Comparison of ENCODE assay signal across 16 cellular contexts in the genomic region with DNA sequence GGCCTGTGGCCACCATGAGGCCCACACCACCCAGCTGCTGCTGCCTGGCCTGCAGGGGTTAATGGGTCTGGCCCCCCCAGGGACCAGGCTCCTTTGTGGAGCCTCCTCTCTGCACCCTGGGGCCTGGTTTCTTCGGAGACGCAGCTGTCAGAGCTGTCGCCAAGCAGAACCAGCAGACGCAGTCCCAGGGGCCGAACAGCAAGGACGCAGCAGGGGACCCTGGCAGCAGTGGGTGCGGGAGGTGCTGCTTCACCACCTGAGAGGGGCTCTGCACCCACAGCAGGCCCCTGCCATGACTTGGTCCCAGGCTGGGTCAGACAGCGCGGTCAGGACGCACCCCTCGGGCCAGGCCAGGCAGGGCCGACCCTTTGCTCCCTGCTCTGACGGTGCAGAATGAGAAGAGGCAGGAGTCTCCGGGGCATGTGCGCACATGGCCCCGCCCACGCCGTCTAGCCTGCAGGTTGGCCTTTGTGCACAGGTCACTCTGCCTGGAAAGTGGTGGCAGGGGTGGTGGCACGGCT.
"Had no signal": no experiment of that assay in that cellular context is flagged by ENCODE, and none has a peak within 500 bp of the region (broad histone marks: within the 10 kb centered on the region; RNA-seq: fewer than 3 reads in every experiment).

No MANE protein-coding gene starts in this region.

- DNase-seq: activated CD4-positive, alpha-beta T cell treated with anti-CD3 and anti-CD28 coated beads, Interleukin-2, amount 50 U/mL, for 4 hours; activated CD4-positive, CD25-positive, alpha-beta regulatory T cell treated with anti-CD3 and anti-CD28 coated beads, Interleukin-2, amount 50 U/mL, for 72 hours; activated CD8-positive, alpha-beta memory T cell treated with anti-CD3 and anti-CD28 coated beads, Interleukin-2, amount 10 ng/mL, durations not matched to agents 7 days and 5 days; activated naive CD8-positive, alpha-beta T cell treated with anti-CD3 and anti-CD28 coated beads, Interleukin-2, amount 50 U/mL, for 24 hours; activated T-cell treated with anti-CD3 and anti-CD28 coated beads, Interleukin-2, amount 50 U/mL, for 4 hours; left ventricle myocardium superior; mesendoderm; ovary; small intestine had no signal

- H3K27me3 ChIP-seq: heart left ventricle, ovary had no signal

- FAIRE-seq: astrocyte, frontal cortex, islet of Langerhans, small intestine, TTC549 had no signal

- H3K36me3 Mint-ChIP-seq: activated CD8-positive, alpha-beta memory T cell treated with anti-CD3 and anti-CD28 coated beads, Interleukin-2, amount 10 ng/mL, durations not matched to agents 7 days and 5 days; stimulated activated effector memory CD8-positive, alpha-beta T cell treated with anti-CD3 and anti-CD28 coated beads, Interleukin-12 subunit alpha, Interleukin-12 subunit beta, amount 100 ng/mL, for 72 hours had no signal

- H3K27ac Mint-ChIP-seq: activated CD8-positive, alpha-beta memory T cell treated with anti-CD3 and anti-CD28 coated beads, Interleukin-2, amount 10 ng/mL, durations not matched to agents 7 days and 5 days; activated naive CD8-positive, alpha-beta T cell treated with anti-CD3 and anti-CD28 coated beads, Interleukin-2, amount 50 U/mL, for 24 hours; stimulated activated effector memory CD8-positive, alpha-beta T cell treated with anti-CD3 and anti-CD28 coated beads, Interleukin-12 subunit alpha, Interleukin-12 subunit beta, amount 100 ng/mL, for 72 hours; T-helper 17 cell had no signal

- H3K4me3 ChIP-seq: heart left ventricle, ovary had no signal

- H3K4me1 Mint-ChIP-seq: activated CD8-positive, alpha-beta memory T cell treated with anti-CD3 and anti-CD28 coated beads, Interleukin-2, amount 10 ng/mL, durations not matched to agents 7 days and 5 days; activated naive CD8-positive, alpha-beta T cell treated with anti-CD3 and anti-CD28 coated beads, Interleukin-2, amount 50 U/mL, for 24 hours; stimulated activated effector memory CD8-positive, alpha-beta T cell treated with anti-CD3 and anti-CD28 coated beads, Interleukin-12 subunit alpha, Interleukin-12 subunit beta, amount 100 ng/mL, for 72 hours; T-helper 17 cell had no signal

- H3K4me1 ChIP-seq: heart left ventricle had no signal

- H3K27ac ChIP-seq: heart left ventricle, ovary had no signal

- H3K4me3 Mint-ChIP-seq: activated CD8-positive, alpha-beta memory T cell treated with anti-CD3 and anti-CD28 coated beads, Interleukin-2, amount 10 ng/mL, durations not matched to agents 7 days and 5 days; activated naive CD8-positive, alpha-beta T cell treated with anti-CD3 and anti-CD28 coated beads, Interleukin-2, amount 50 U/mL, for 24 hours; activated T-cell treated with anti-CD3 and anti-CD28 coated beads, Interleukin-2, amount 50 U/mL, for 4 hours; stimulated activated effector memory CD8-positive, alpha-beta T cell treated with anti-CD3 and anti-CD28 coated beads, Interleukin-12 subunit alpha, Interleukin-12 subunit beta, amount 100 ng/mL, for 72 hours; T-helper 17 cell had no signal

- H3K36me3 ChIP-seq: ovary had no signal
